ENCODE assay signal across 17 cellular contexts in the genomic region with DNA sequence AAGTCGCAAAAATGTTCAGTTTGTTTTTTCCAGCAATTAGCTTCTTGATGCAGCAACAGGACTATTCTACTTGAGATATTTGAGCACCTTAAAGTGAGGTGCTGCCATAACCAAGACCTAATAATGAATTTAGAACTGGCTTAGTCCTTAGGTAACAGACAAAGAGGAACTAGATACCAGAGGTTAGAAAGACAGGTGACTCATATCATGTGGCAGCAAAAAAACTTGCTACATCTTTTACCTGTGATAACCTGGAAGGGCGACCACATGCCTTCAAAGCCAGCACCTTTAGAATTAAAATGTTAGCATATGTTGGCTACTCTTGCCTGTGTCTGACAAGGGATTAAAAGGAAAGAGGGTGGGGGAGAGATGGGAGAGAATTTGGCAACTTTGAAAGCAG.
"Had no signal": no experiment of that assay in that cellular context is flagged by ENCODE, and none has a peak within 500 bp of the region (broad histone marks: within the 10 kb centered on the region; RNA-seq: fewer than 3 reads in every experiment).

No MANE protein-coding gene starts in this region.

- ATAC-seq: foreskin keratinocyte; gastroesophageal sphincter; heart left ventricle; left ventricle myocardium superior; lower lobe of right lung; mucosa of descending colon; natural killer cell treated with Interleukin-12 subunit alpha and Interleukin-12 subunit beta and Interleukin-15 and Interleukin-18, amount 100 ng/mL, for 72 hours; right lobe of liver; stimulated activated naive B cell treated with anti-CD40 and anti-IgM and Interleukin-4, amounts not matched to agents 10 μg/mL and 1 μg/mL and 100 μg/mL, for 72 hours had no signal

- DNase-seq: dermis blood vessel endothelial cell; effector memory CD4-positive, alpha-beta T cell; foreskin keratinocyte; heart left ventricle; kidney glomerular epithelial cell; left ventricle myocardium superior; lower lobe of right lung; mucosa of descending colon; naive B cell; right lobe of liver; small intestine; stimulated activated CD4-positive, alpha-beta T cell treated with anti-CD3 and anti-CD28 coated beads, Interleukin-15, amount 100 ng/mL, for 24 hours; stimulated activated CD4-positive, alpha-beta T cell treated with anti-CD3 and anti-CD28 coated beads, Interleukin-2, amount 100 ng/mL, for 48 hours; stimulated activated naive B cell treated with anti-CD40 and anti-IgM and Interleukin-4, amounts not matched to agents 10 μg/mL and 1 μg/mL and 100 μg/mL, for 72 hours; upper lobe of left lung had no signal
